2 cellular contexts compared by ENCODE assay signal in genomic region chr16:88102597-88102996, GRCh38.
TF ChIP-seq lines count a peak whose summit lies in the region.

No MANE protein-coding gene starts in this region.

TF ChIP-seq in HepG2, 621 proteins besides CTCF, POLR2A, EP300 and RAD21:
- TF ChIP-seq ZNF12 (CRISPR knock-in tag; IDR thresholded peaks at IDR 0.05) (no peak), MNT (IDR thresholded peaks at IDR 0.05) (peak; percentile 91), HHEX (CRISPR knock-in tag; IDR thresholded peaks at IDR 0.05) (no peak), ZNF205 (CRISPR knock-in tag; IDR thresholded peaks at IDR 0.05) (no peak), LCORL (IDR thresholded peaks at IDR 0.05) (no peak), LCORL (CRISPR knock-in tag; IDR thresholded peaks at IDR 0.05) (no peak), KDM1A (CRISPR knock-in tag; IDR thresholded peaks at IDR 0.05) (no peak), PTBP1 (IDR thresholded peaks at IDR 0.05; ENCODE audit: low read depth, low read length, poor library complexity, severe bottlenecking) (no peak)

TF ChIP-seq in K562, 482 proteins besides CTCF, POLR2A, EP300 and RAD21:
- TF ChIP-seq THAP7 (CRISPR knock-in tag; IDR thresholded peaks at IDR 0.05): no peak
- TF ChIP-seq BRF1 (IDR thresholded peaks at IDR 0.05; ENCODE audit: borderline replicate concordance, extremely low read depth, insufficient read length): no peak
- TF ChIP-seq ZHX1 (conservative IDR thresholded peaks at IDR 0.05; ENCODE audit: low read length): no peak
- TF ChIP-seq E2F6 (IDR thresholded peaks at IDR 0.05; ENCODE audit: borderline replicate concordance in 1 of 2, extremely low read depth in 1 of 2, insufficient read depth in 1 of 2, insufficient read length in 1 of 2, low read depth in 1 of 2, low read length in 1 of 2, poor library complexity in 1 of 2, severe bottlenecking in 1 of 2): peak in 1 of 2 experiments; percentile 70
- TF ChIP-seq L3MBTL2 (IDR thresholded peaks at IDR 0.05): peak; percentile 83
- TF ChIP-seq MGA (IDR thresholded peaks at IDR 0.05): peak; percentile 76
- TF ChIP-seq MAX (CRISPR knock-in tag; IDR thresholded peaks at IDR 0.05): peak; percentile 63
- TF ChIP-seq HNRNPK (IDR thresholded peaks at IDR 0.05; ENCODE audit: low read depth, low read length, poor library complexity, severe bottlenecking): no peak
- TF ChIP-seq GATAD2B (IDR thresholded peaks at IDR 0.05; ENCODE audit: borderline replicate concordance): no peak
- TF ChIP-seq PTTG1 (tag; IDR thresholded peaks at IDR 0.05; ENCODE audit: low read depth): no peak
- TF ChIP-seq ELF2 (CRISPR knock-in tag; IDR thresholded peaks at IDR 0.05): no peak
- no peak for TF ChIP-seq PHB (CRISPR knock-in tag; IDR thresholded peaks at IDR 0.05)
- no peak for TF ChIP-seq CHAMP1 (IDR thresholded peaks at IDR 0.05)
TF ChIP-seq in K562: peak in this region for 4.
